24 cellular contexts compared by ENCODE assay signal in the genomic region with DNA sequence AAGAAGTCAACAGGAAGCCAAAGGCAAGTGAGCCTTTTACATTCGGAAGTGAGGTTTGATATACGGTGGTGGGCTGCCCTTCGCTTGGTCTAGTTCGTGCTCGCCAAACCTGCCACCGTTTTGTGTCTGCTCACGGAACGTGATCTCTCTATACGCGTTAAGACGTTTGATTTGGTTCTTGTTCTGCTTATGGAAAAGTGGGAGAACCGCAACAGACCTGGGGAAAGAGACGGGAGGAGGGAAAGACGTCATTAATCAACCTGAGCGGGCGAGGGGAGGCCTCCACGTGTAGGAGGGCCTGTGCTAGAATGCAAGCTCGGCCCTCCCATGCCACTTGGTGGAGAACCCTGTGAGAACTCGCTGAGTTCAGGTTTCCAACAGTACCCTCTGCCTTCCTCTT.
"Had no signal": no experiment of that assay in that cellular context is flagged by ENCODE, and none has a peak within 500 bp of the region (broad histone marks: within the 10 kb centered on the region; RNA-seq: fewer than 3 reads in every experiment).

No MANE protein-coding gene starts in this region.

- H3K4me1 ChIP-seq: body of pancreas, thyroid gland, upper lobe of left lung, vagina had no signal

- H3K27me3 ChIP-seq: body of pancreas, thyroid gland, upper lobe of left lung, vagina had no signal

- H3K27ac Mint-ChIP-seq: activated CD4-positive, alpha-beta T cell treated with anti-CD3 and anti-CD28 coated beads for 36 hours; activated T-cell treated with anti-CD3 and anti-CD28 coated beads, Interleukin-2, amount 50 U/mL, for 72 hours; stimulated activated naive CD8-positive, alpha-beta T cell treated with anti-CD3 and anti-CD28 coated beads, Interleukin-15, Interleukin-2, amounts not matched to agents 100 ng/mL and 50 ng/mL, for 24 hours; T-helper 2 cell treated with Interferon-gamma antibody and Interleukin-4, amounts not matched to agents 5 μg/mL and 100 μg/mL, for 36 hours had no signal

- H3K27me3 Mint-ChIP-seq: activated CD4-positive, alpha-beta T cell treated with anti-CD3 and anti-CD28 coated beads for 36 hours; activated naive CD8-positive, alpha-beta T cell; stimulated activated naive CD8-positive, alpha-beta T cell treated with anti-CD3 and anti-CD28 coated beads, Interleukin-15, Interleukin-2, amounts not matched to agents 100 ng/mL and 50 ng/mL, for 24 hours had no signal

- H3K27ac ChIP-seq: body of pancreas, thyroid gland, upper lobe of left lung, vagina had no signal

- ATAC-seq: activated CD4-positive, alpha-beta T cell treated with anti-CD3 and anti-CD28 coated beads for 36 hours; activated T-cell treated with anti-CD3 and anti-CD28 coated beads, Interleukin-2, amount 50 U/mL, for 72 hours; body of pancreas; left ventricle myocardium superior; right cardiac atrium had no signal

- H3K9me3 Mint-ChIP-seq: activated T-cell treated with anti-CD3 and anti-CD28 coated beads, Interleukin-2, amount 50 U/mL, for 72 hours; nephron; stimulated activated naive CD8-positive, alpha-beta T cell treated with anti-CD3 and anti-CD28 coated beads, Interleukin-15, Interleukin-2, amounts not matched to agents 100 ng/mL and 50 ng/mL, for 24 hours; T-helper 2 cell treated with Interferon-gamma antibody and Interleukin-4, amounts not matched to agents 5 μg/mL and 100 μg/mL, for 36 hours had no signal

- FAIRE-seq: colon, endometrium, frontal cortex had no signal

- DNase-seq: activated CD4-positive, alpha-beta T cell treated with anti-CD3 and anti-CD28 coated beads for 36 hours; activated CD4-positive, CD25-positive, alpha-beta regulatory T cell; activated naive CD4-positive, alpha-beta T cell treated with Interleukin-2 at 50 U/mL for 16 hours; activated T-cell treated with anti-CD3 and anti-CD28 coated beads for 4 hours; activated T-cell treated with anti-CD3 and anti-CD28 coated beads, Interleukin-2, amount 50 U/mL, for 72 hours; aorta; body of pancreas; dermis blood vessel endothelial cell; effector CD4-positive, alpha-beta T cell; islet precursor cell; left ventricle myocardium superior; right cardiac atrium; stimulated activated CD4-positive, alpha-beta T cell treated with anti-CD3 and anti-CD28 coated beads, Interleukin-4, amount 100 ng/mL, for 1 hour; substantia nigra; thyroid gland; upper lobe of left lung had no signal

- H3K4me3 Mint-ChIP-seq: activated CD4-positive, alpha-beta T cell treated with anti-CD3 and anti-CD28 coated beads for 36 hours; activated naive CD8-positive, alpha-beta T cell; activated T-cell treated with anti-CD3 and anti-CD28 coated beads, Interleukin-2, amount 50 U/mL, for 72 hours; nephron; stimulated activated naive CD8-positive, alpha-beta T cell treated with anti-CD3 and anti-CD28 coated beads, Interleukin-15, Interleukin-2, amounts not matched to agents 100 ng/mL and 50 ng/mL, for 24 hours; T-helper 2 cell treated with Interferon-gamma antibody and Interleukin-4, amounts not matched to agents 5 μg/mL and 100 μg/mL, for 36 hours had no signal

- H3K9me3 ChIP-seq: body of pancreas, thyroid gland, upper lobe of left lung, vagina had no signal

- H3K4me3 ChIP-seq: body of pancreas, thyroid gland, upper lobe of left lung, vagina had no signal

- H3K4me1 Mint-ChIP-seq: activated CD4-positive, alpha-beta T cell treated with anti-CD3 and anti-CD28 coated beads for 36 hours; nephron had no signal
